9 cellular contexts compared by ENCODE assay signal in genomic region chr2:234308073-234308813, GRCh38.
DNase-seq lines count a peak whose midpoint lies in the region; ATAC-seq and TF ChIP-seq lines count a peak whose summit lies in the region.
"Had no signal": no experiment of that assay in that cellular context is flagged by ENCODE, and none has a peak within 500 bp of the region (broad histone marks: within the 10 kb centered on the region; RNA-seq: fewer than 3 reads in every experiment).

No MANE protein-coding gene starts in this region.

- TF ChIP-seq CTCF in nephron progenitor cell (IDR thresholded peaks at IDR 0.05) = no peak

- peaks cover 13% of the 10 kb centered on the region for H3K36me3 Mint-ChIP-seq in activated naive CD8-positive, alpha-beta T cell treated with anti-CD3 and anti-CD28 coated beads, Interleukin-2, amount 50 U/mL, for 24 hours (ENCODE audit: low read depth)
- H3K36me3 Mint-ChIP-seq in nephron progenitor cell (ENCODE audit: low read depth) = no peaks in the 10 kb centered on the region

- H3K27ac Mint-ChIP-seq in activated naive CD8-positive, alpha-beta T cell treated with anti-CD3 and anti-CD28 coated beads, Interleukin-2, amount 50 U/mL, for 24 hours = peak overlapping the region; percentile 98
- H3K27ac Mint-ChIP-seq in nephron progenitor cell = peak overlapping the region; percentile 58

- H3K4me3 Mint-ChIP-seq in activated naive CD8-positive, alpha-beta T cell treated with anti-CD3 and anti-CD28 coated beads, Interleukin-2, amount 50 U/mL, for 24 hours = peak overlapping the region; percentile 50
- H3K4me3 Mint-ChIP-seq in nephron progenitor cell = no peak overlapping the region

- peaks cover 59% of the 10 kb centered on the region for H3K4me1 Mint-ChIP-seq in activated naive CD8-positive, alpha-beta T cell treated with anti-CD3 and anti-CD28 coated beads, Interleukin-2, amount 50 U/mL, for 24 hours
- H3K4me1 Mint-ChIP-seq in nephron progenitor cell = peaks cover 37% of the 10 kb centered on the region

- H3K27me3 Mint-ChIP-seq in activated naive CD8-positive, alpha-beta T cell treated with anti-CD3 and anti-CD28 coated beads, Interleukin-2, amount 50 U/mL, for 24 hours = no peaks in the 10 kb centered on the region
- H3K27me3 Mint-ChIP-seq in nephron progenitor cell (ENCODE audit: low read depth, poor library complexity) = peaks cover 8% of the 10 kb centered on the region

- peak; percentile 54 for DNase-seq in CD1c-positive myeloid dendritic cell (ENCODE audit: extremely low spot score)
- DNase-seq in HT1080 (ENCODE audit: low read depth) = peak; percentile 91
- no peak for DNase-seq in activated naive CD8-positive, alpha-beta T cell treated with anti-CD3 and anti-CD28 coated beads, Interleukin-2, amount 50 U/mL, for 24 hours
- DNase-seq in nephron progenitor cell = no peak
- no peak for DNase-seq in NCI-H1930 (lab: John Stamatoyannopoulos, UW)
- DNase-seq in iPS-NIHi7 (ENCODE audit: extremely low spot score) = no peak
- no peak for DNase-seq in NCI-H2171 (lab: John Stamatoyannopoulos, UW)
- DNase-seq: NCI-H187 had no signal

- peaks cover 8% of the 10 kb centered on the region for H3K9me3 Mint-ChIP-seq in activated naive CD8-positive, alpha-beta T cell treated with anti-CD3 and anti-CD28 coated beads, Interleukin-2, amount 50 U/mL, for 24 hours
- H3K9me3 Mint-ChIP-seq in nephron progenitor cell = peaks cover 3% of the 10 kb centered on the region

- peak; percentile 13 for ATAC-seq in activated naive CD8-positive, alpha-beta T cell treated with anti-CD3 and anti-CD28 coated beads, Interleukin-2, amount 50 U/mL, for 24 hours
- no peak for ATAC-seq in GM18870 (IDR thresholded peaks at IDR 0.05; ENCODE audit: unreplicated experiment)

Comparison
In these comparisons a context has a peak if more than half of its experiments do, and no peak if none do; other contexts are left out.
1. DNase-seq: peak in CD1c-positive myeloid dendritic cell (single experiment) and HT1080 (single experiment); none in activated naive CD8-positive, alpha-beta T cell treated with anti-CD3 and anti-CD28 coated beads, Interleukin-2, amount 50 U/mL, for 24 hours (single experiment), nephron progenitor cell (single experiment), NCI-H1930 (0 of 2), iPS-NIHi7 (single experiment) and NCI-H2171 (single experiment).